Comparison of ENCODE assay signal across 8 cellular contexts in the genomic region with DNA sequence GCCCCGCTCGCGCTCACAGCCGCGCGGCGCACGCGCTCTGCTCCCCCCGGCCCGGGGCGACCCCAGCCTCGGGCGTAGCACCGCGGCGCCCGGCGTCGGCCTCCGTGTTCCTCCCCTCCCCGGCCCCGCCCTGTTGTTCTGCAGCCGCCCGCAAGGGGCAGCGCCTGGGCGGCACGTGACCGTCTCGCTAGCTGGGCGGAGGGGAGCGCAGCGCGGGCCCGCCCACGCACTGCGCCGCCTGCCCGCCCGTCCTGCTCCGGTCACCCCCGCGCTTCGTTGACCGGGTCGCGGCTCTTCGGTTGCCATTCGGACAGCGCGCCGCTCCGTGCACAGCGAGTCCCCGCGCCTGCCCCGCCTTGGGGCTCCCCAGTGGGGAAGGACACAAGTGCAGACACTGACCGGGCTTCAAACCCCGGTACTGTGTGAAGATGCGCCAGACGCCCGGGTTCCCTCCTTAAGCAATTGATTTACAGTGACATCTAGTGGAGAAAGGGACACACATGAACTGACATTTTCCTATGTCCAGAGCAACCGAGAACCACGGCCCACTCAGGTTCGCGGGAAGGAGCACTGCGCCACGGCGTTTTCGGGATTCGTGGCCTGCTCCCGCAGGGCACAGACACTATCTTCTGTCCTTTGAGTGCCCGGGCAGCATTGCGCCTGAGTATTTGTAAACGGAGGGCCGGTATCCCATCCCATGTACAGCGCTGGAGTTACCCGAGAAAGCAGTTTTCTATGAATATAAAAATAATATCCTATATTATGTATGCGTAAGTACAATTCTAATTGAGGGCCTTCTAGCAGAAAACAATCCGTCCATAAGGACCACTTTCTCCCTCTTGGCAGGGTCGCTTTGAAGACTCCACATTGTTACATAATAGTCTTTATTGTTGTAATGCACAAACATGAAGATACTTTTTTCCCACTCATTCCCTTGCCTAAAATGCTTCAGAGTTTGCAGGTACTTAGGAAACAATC. TPM values are rescaled to one million over a fixed set of nuclear protein-coding genes. Genes with fewer than 3 reads are reported as not detected.
DNase-seq lines count a peak whose midpoint lies in the region; ATAC-seq and TF ChIP-seq lines count a peak whose summit lies in the region.

No MANE protein-coding gene starts in this region.

- no peaks in the 10 kb centered on the region for H3K27me3 Mint-ChIP-seq in activated CD4-positive, alpha-beta T cell treated with anti-CD3 and anti-CD28 coated beads for 36 hours

- H3K36me3 Mint-ChIP-seq in activated CD4-positive, alpha-beta T cell treated with anti-CD3 and anti-CD28 coated beads for 36 hours (ENCODE audit: low read depth): peaks cover 14% of the 10 kb centered on the region

- no peaks in the 10 kb centered on the region for H3K27me3 ChIP-seq in kidney epithelial cell (ENCODE audit: control insufficient read depth, insufficient read depth, low read length)

- ATAC-seq in HG03439 (IDR thresholded peaks at IDR 0.05; ENCODE audit: unreplicated experiment): peak; percentile 79
- ATAC-seq in activated CD4-positive, alpha-beta T cell treated with anti-CD3 and anti-CD28 coated beads for 36 hours: peak; percentile 89

- H3K4me3 ChIP-seq in choroid plexus epithelial cell (ENCODE audit: low read depth, low read length) (peak overlapping the region; percentile 87), kidney epithelial cell (ENCODE audit: low read depth, low read length) (peak overlapping the region; percentile 95)

- no peaks in the 10 kb centered on the region for H3K36me3 ChIP-seq in kidney epithelial cell (ENCODE audit: control insufficient read depth, insufficient read depth, low read length)

- peak overlapping the region; percentile 82 for H3K4me3 Mint-ChIP-seq in activated CD4-positive, alpha-beta T cell treated with anti-CD3 and anti-CD28 coated beads for 36 hours

- peak; percentile 80 for TF ChIP-seq CTCF in choroid plexus epithelial cell (conservative IDR thresholded peaks at IDR 0.05; ENCODE audit: low read depth, low read length)
- TF ChIP-seq CTCF in kidney epithelial cell (IDR thresholded peaks at IDR 0.05; ENCODE audit: insufficient read depth, low read length, poor library complexity, severe bottlenecking): peak; percentile 64

- peak overlapping the region; percentile 96 for H3K27ac Mint-ChIP-seq in activated CD4-positive, alpha-beta T cell treated with anti-CD3 and anti-CD28 coated beads for 36 hours

- intact Hi-C loops in activated CD4-positive, alpha-beta T cell treated with anti-CD3 and anti-CD28 coated beads for 36 hours (cut with DNase I, micrococcal nuclease): loop anchor here (1.0 to 5.0 kb wide), 7 partner anchors 154 to 1072 kb away; a partner anchor contains a TSS

- H3K4me1 Mint-ChIP-seq in activated CD4-positive, alpha-beta T cell treated with anti-CD3 and anti-CD28 coated beads for 36 hours: peaks cover 30% of the 10 kb centered on the region

- POLR2A ChIA-PET in activated CD4-positive, alpha-beta T cell treated with anti-CD3 and anti-CD28 coated beads for 36 hours (lab: Charles Lee): interaction anchor here (0.6 kb wide), 1 partner anchor 153 kb away, joined by 5 read pairs; no protein-coding TSS in a partner anchor

- no peaks in the 10 kb centered on the region for H3K9me3 Mint-ChIP-seq in activated CD4-positive, alpha-beta T cell treated with anti-CD3 and anti-CD28 coated beads for 36 hours (ENCODE audit: low read depth)

- CTCF ChIA-PET in activated CD4-positive, alpha-beta T cell treated with anti-CD3 and anti-CD28 coated beads for 36 hours (lab: Charles Lee): interaction anchor here (0.5 to 1.2 kb wide), 8 partner anchors 8 to 548 kb away, joined by 3 to 4 read pairs (median 3); no protein-coding TSS in a partner anchor

- DNase-seq in Ammon's horn (ENCODE audit: low spot score) (peak; percentile 94), GM19238 (ENCODE audit: insufficient read length, low spot score) (peak; percentile 91), NCI-H460 (ENCODE audit: extremely low read depth, low read depth) (peak; percentile 88), choroid plexus epithelial cell (ENCODE audit: low read depth) (peak; percentile 97), kidney epithelial cell (ENCODE audit: low read depth) (peak; percentile 64)
- DNase-seq in activated CD4-positive, alpha-beta T cell treated with anti-CD3 and anti-CD28 coated beads for 36 hours: peak; percentile 97
- DNase-seq in stimulated activated CD4-positive, alpha-beta T cell treated with anti-CD3 and anti-CD28 coated beads, Interleukin-15, amount 100 ng/mL, for 24 hours: peak; percentile 95

RNA-seq across cellular contexts. Expression of a gene that starts 0.6 kb away (rescaled TPM):
- total RNA-seq in NCI-H460 (2014; rRNA removed; shearing (Covaris generic)): 25.4 and 25.6 TPM in 2 replicates
- 69.0 and 111 TPM in 2 replicates for polyA plus RNA-seq in NCI-H460 (2014; cell fraction: nucleus; rRNA removed)
- 10 to 100 TPM; 30.0 to 38.2 TPM for total RNA-seq in activated CD4-positive, alpha-beta T cell treated with anti-CD3 and anti-CD28 coated beads for 36 hours
- total RNA-seq in kidney epithelial cell: 17.0 and 27.4 TPM in 2 replicates

Comparison
In these comparisons a context has a peak if more than half of its experiments do, and no peak if none do; other contexts are left out.
1. Peak in every context shown above with its lines: DNase-seq, ATAC-seq and H3K4me3 ChIP-seq.